In the genomic region with DNA sequence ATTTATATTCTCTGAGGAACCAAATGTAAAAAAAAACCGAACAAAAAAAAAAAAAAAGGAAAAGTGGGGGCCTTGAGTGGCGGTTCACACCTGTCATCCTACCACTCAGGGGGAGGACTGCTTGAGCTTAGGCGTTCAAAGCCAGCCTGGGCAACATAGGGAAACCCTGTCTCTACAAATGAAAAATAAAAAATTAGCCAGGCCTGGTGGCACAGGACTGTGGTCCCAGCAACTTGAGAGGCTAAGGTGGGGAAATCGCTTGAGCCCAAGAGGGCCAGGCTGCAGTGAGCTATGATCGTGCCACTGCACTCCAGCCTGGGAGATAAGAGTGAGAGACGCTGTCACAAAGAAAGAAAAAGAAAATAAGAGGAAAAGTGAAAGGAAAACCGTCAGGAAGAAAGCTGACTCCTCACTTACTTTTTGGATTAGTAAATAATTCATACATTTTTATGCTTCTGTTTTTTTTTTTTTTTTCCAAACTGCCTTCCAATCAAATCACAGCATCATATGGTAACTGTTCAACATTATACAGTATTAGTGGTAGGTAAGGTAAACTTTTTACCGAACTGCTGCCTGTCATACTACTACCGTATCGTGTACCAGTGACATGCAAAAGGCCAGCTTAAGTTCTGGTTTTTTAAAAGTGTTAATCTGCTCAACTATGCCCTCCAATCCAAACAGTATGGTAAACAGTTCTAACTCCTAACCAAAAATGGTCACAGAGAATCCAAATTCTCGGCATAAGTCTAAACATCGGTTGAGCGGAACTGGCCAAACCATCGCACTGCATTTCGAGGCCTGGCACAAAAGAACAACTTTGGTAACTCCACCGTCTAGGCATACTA, we compare ENCODE assay signal across 1 cellular context.
TF ChIP-seq lines count a peak whose summit lies in the region.

No MANE protein-coding gene starts in this region.

TF ChIP-seq in IMR-90, 13 proteins besides CTCF, POLR2A, EP300 and RAD21 (continued from another document):
- TF ChIP-seq CEBPB (IDR thresholded peaks at IDR 0.05; ENCODE audit: low read depth, low read length) = no peak
- no peak for TF ChIP-seq FOS (IDR thresholded peaks at IDR 0.05; ENCODE audit: low read depth, low read length)
- TF ChIP-seq CHD1 (IDR thresholded peaks at IDR 0.05; ENCODE audit: low read depth, low read length) = no peak
- no peak for TF ChIP-seq MAFK (IDR thresholded peaks at IDR 0.05; ENCODE audit: low read depth, low read length)
- TF ChIP-seq, protein P1, sequence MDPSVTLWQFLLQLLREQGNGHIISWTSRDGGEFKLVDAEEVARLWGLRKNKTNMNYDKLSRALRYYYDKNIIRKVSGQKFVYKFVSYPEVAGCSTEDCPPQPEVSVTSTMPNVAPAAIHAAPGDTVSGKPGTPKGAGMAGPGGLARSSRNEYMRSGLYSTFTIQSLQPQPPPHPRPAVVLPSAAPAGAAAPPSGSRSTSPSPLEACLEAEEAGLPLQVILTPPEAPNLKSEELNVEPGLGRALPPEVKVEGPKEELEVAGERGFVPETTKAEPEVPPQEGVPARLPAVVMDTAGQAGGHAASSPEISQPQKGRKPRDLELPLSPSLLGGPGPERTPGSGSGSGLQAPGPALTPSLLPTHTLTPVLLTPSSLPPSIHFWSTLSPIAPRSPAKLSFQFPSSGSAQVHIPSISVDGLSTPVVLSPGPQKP (IDR thresholded peaks at IDR 0.05; ENCODE audit: borderline replicate concordance, low read depth, low read length) = no peak
- TF ChIP-seq MXI1 (IDR thresholded peaks at IDR 0.05; ENCODE audit: borderline replicate concordance, low read depth, low read length) = no peak
- no peak for TF ChIP-seq SMC3 (IDR thresholded peaks at IDR 0.05; ENCODE audit: low read depth, low read length)
- TF ChIP-seq RCOR1 (IDR thresholded peaks at IDR 0.05; ENCODE audit: insufficient replicate concordance, low read length) = no peak
- TF ChIP-seq, protein P2, sequence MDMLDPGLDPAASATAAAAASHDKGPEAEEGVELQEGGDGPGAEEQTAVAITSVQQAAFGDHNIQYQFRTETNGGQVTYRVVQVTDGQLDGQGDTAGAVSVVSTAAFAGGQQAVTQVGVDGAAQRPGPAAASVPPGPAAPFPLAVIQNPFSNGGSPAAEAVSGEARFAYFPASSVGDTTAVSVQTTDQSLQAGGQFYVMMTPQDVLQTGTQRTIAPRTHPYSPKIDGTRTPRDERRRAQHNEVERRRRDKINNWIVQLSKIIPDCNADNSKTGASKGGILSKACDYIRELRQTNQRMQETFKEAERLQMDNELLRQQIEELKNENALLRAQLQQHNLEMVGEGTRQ (IDR thresholded peaks at IDR 0.05; ENCODE audit: low read depth, low read length) = no peak
